8 cellular contexts compared by ENCODE assay signal in genomic region chr17:41666336-41666680, GRCh38. TPM values are rescaled to one million over a fixed set of nuclear protein-coding genes. Genes with fewer than 3 reads are reported as not detected.
DNase-seq lines count a peak whose midpoint lies in the region; ATAC-seq and TF ChIP-seq lines count a peak whose summit lies in the region.

No MANE protein-coding gene starts in this region.

- H3K4me3 Mint-ChIP-seq in immature natural killer cell, result peak overlapping the region; percentile 86 to 97 (median 93)

- no peaks in the 10 kb centered on the region for H3K36me3 Mint-ChIP-seq in immature natural killer cell

- H3K27ac ChIP-seq in KOPT-K1 (ENCODE audit: low read depth, low read length, poor library complexity, severe bottlenecking), result peak overlapping the region; percentile 68
- H3K27ac ChIP-seq in SU-DHL-6 (ENCODE audit: low read depth, low read length), result peak overlapping the region; percentile 85

- DNase-seq in Caki2 (ENCODE audit: low read depth) (peak; percentile 74), astrocyte of the hippocampus (ENCODE audit: low read depth, low spot score) (peak; percentile 51), immature natural killer cell (peak; percentile 74 to 76 (median 75)), occipital lobe (lab: John Stamatoyannopoulos, UW) (no peak)
- peak; percentile 72 for DNase-seq in stimulated activated CD4-positive, alpha-beta T cell treated with anti-CD3 and anti-CD28 coated beads, Interleukin-1b, Interleukin-23, amount 100 ng/mL, for 48 hours

- no peaks in the 10 kb centered on the region for H3K27me3 ChIP-seq in SU-DHL-6 (ENCODE audit: low read length)

- H3K9me3 Mint-ChIP-seq in immature natural killer cell, result no peaks in the 10 kb centered on the region

- peaks cover 8 to 12% (median 9%) of the 10 kb centered on the region in 3 donors for H3K27me3 Mint-ChIP-seq in immature natural killer cell (ENCODE audit: low read depth in 3 of 3)

- peaks cover 21 to 22% of the 10 kb centered on the region in 2 donors for H3K4me1 Mint-ChIP-seq in immature natural killer cell

- peak overlapping the region; percentile 68 for H3K4me2 ChIP-seq in SU-DHL-6 (ENCODE audit: low read depth, low read length, poor library complexity, severe bottlenecking)

- H3K9ac ChIP-seq in SU-DHL-6 (ENCODE audit: low read length), result peak overlapping the region; percentile 59

- H3K27ac Mint-ChIP-seq in immature natural killer cell, result peak overlapping the region; percentile 97 to 99 (median 98)

- peak overlapping the region; percentile 97 for H2AFZ ChIP-seq in SU-DHL-6 (ENCODE audit: low read depth, low read length, severe bottlenecking)

- peak; percentile 34 for ATAC-seq in GM21576 (IDR thresholded peaks at IDR 0.05; ENCODE audit: unreplicated experiment)

- TF ChIP-seq CTCF in SU-DHL-6 (IDR thresholded peaks at IDR 0.05; ENCODE audit: insufficient read depth, low read length, poor library complexity, severe bottlenecking), result no peak

- H4K20me1 ChIP-seq in SU-DHL-6 (ENCODE audit: low read depth, low read length), result no peaks in the 10 kb centered on the region

- H3K4me3 ChIP-seq in SU-DHL-6 (ENCODE audit: insufficient read depth, low read length, poor library complexity, severe bottlenecking), result peak overlapping the region; percentile 39

- H3F3A ChIP-seq in SU-DHL-6 (ENCODE audit: insufficient read depth), result peaks cover 6% of the 10 kb centered on the region

- H3K36me3 ChIP-seq in KOPT-K1 (ENCODE audit: insufficient read depth, low read length) (no peaks in the 10 kb centered on the region), SU-DHL-6 (ENCODE audit: low read length) (no peaks in the 10 kb centered on the region)

- no peaks in the 10 kb centered on the region for H3K79me2 ChIP-seq in SU-DHL-6 (ENCODE audit: insufficient read depth, low read length)

- in situ Hi-C loops in Caki2 (cut with HindIII; ENCODE audit: low pct_unique_long_range_greater_than_20kb, low sequenced_read_pairs), result no loop called here

- no peaks in the 10 kb centered on the region for H3K9me2 ChIP-seq in SU-DHL-6 (replicated peaks; ENCODE audit: insufficient read depth, low read length)

- H3K9me3 ChIP-seq in KOPT-K1 (ENCODE audit: insufficient read depth, low read length, poor library complexity, severe bottlenecking) (no peaks in the 10 kb centered on the region), SU-DHL-6 (ENCODE audit: insufficient read depth, low read length) (no peaks in the 10 kb centered on the region)

RNA-seq across cellular contexts. Expression of gene EIF1, which starts 22.4 kb away (rescaled TPM):
- total RNA-seq in Caki2 (2014; rRNA removed; shearing (Covaris generic); ENCODE audit: low replicate concordance), result 25.4 and 50.9 TPM in 2 replicates
- polyA plus RNA-seq in immature natural killer cell, result 1,000 to 10,000 TPM in 1 of 3 donors, 100 to 1,000 TPM in 2; 639 to 1,260 (median 915) TPM
- 95.5 TPM for total RNA-seq in occipital lobe

RNA-seq across cellular contexts. Expression of gene KRT17, which starts 41.9 kb away (rescaled TPM):
- total RNA-seq in Caki2 (2014; rRNA removed; shearing (Covaris generic); ENCODE audit: low replicate concordance), result not detected in 2 replicates
- polyA plus RNA-seq in immature natural killer cell, result not detected
- 0.31 TPM for total RNA-seq in occipital lobe

RNA-seq across cellular contexts. Expression of gene GAST, which starts 45.8 kb away (rescaled TPM):
- not detected in 2 replicates for total RNA-seq in Caki2 (2014; rRNA removed; shearing (Covaris generic); ENCODE audit: low replicate concordance)
- not detected for polyA plus RNA-seq in immature natural killer cell
- total RNA-seq in occipital lobe, result not detected

RNA-seq across cellular contexts. Expression of gene KRT16, which starts 53.7 kb away (rescaled TPM):
- total RNA-seq in Caki2 (2014; rRNA removed; shearing (Covaris generic); ENCODE audit: low replicate concordance), result 1.4 TPM in 1 of 2 replicates, not detected in the other
- not detected for polyA plus RNA-seq in immature natural killer cell
- not detected for total RNA-seq in occipital lobe
